ENCODE assay signal across 12 cellular contexts in genomic region chr5:36882250-36882649, GRCh38. TPM values are rescaled to one million over a fixed set of nuclear protein-coding genes. Genes with fewer than 3 reads are reported as not detected.
DNase-seq lines count a peak whose midpoint lies in the region; ATAC-seq, FAIRE-seq and TF ChIP-seq lines count a peak whose summit lies in the region.
"Had no signal": no experiment of that assay in that cellular context is flagged by ENCODE, and none has a peak within 500 bp of the region (broad histone marks: within the 10 kb centered on the region; RNA-seq: fewer than 3 reads in every experiment).

No MANE protein-coding gene starts in this region.

- H3K27me3 Mint-ChIP-seq in CD8-positive, alpha-beta memory T cell: no peaks in the 10 kb centered on the region
- H3K27me3 Mint-ChIP-seq in activated CD8-positive, alpha-beta T cell treated with anti-CD3 and anti-CD28 coated beads, Interleukin-2, amount 10 ng/mL, durations not matched to agents 7 days and 5 days (ENCODE audit: low read depth): no peaks in the 10 kb centered on the region

- H3K27me3 ChIP-seq in CD8-positive, alpha-beta memory T cell (ENCODE audit: insufficient read depth, low read length, poor library complexity, severe bottlenecking): no peaks in the 10 kb centered on the region
- H3K27me3 ChIP-seq in adrenal gland: no peaks in the 10 kb centered on the region

- no peak for TF ChIP-seq POLR2A in adrenal gland (IDR thresholded peaks at IDR 0.05)

- WGBS in adrenal gland, 4 donors: 56 to 66% (median 58%) methylated on average over 3 of the region's 3 CpGs

- FAIRE-seq in GM19239 (lab: Jason Lieb, UNC): peak; percentile 70
- FAIRE-seq in urothelium cell line (lab: Jason Lieb, UNC): no peak

- H3K4me3 Mint-ChIP-seq in CD8-positive, alpha-beta memory T cell: peak overlapping the region in 6 of 7 donors; percentile 11 to 50 (median 34)
- no peak overlapping the region for H3K4me3 Mint-ChIP-seq in activated CD8-positive, alpha-beta T cell treated with anti-CD3 and anti-CD28 coated beads, Interleukin-2, amount 10 ng/mL, durations not matched to agents 7 days and 5 days

- no peak overlapping the region for H3K4me3 ChIP-seq in CD8-positive, alpha-beta memory T cell (ENCODE audit: low read length)
- H3K4me3 ChIP-seq in adrenal gland: no peak overlapping the region

- intact Hi-C loops in adrenal gland (cut with DNase I): no loop called here

- no peak for TF ChIP-seq CTCF in adrenal gland (IDR thresholded peaks at IDR 0.05)

- peaks cover 66% of the 10 kb centered on the region for H3K4me1 ChIP-seq in CD8-positive, alpha-beta memory T cell (ENCODE audit: insufficient read depth, low read length)
- peaks cover 19 to 67% of the 10 kb centered on the region in 2 donors for H3K4me1 ChIP-seq in adrenal gland (replicated peaks in 1 of 2)

- no peak for DNase-seq in CD8-positive, alpha-beta memory T cell
- DNase-seq in GM19239 (ENCODE audit: insufficient read length, low spot score) (no peak), urothelium cell line (ENCODE audit: low spot score) (no peak), adrenal gland (no peak)
- DNase-seq in activated CD8-positive, alpha-beta T cell treated with anti-CD3 and anti-CD28 coated beads, Interleukin-2, amount 10 ng/mL, durations not matched to agents 7 days and 5 days: no peak
- no peak for DNase-seq in stimulated activated CD4-positive, alpha-beta T cell treated with anti-CD3 and anti-CD28 coated beads, Interleukin-12 subunit alpha, Interleukin-12 subunit beta, amount 100 ng/mL, for 4 hours
- no peak for DNase-seq in activated effector memory CD4-positive, alpha-beta T cell treated with Interleukin-2 at 50 U/mL for 16 hours
- DNase-seq: amygdala; NCI-H510A treated with DMSO at 0.1 percent for 48 hours; stimulated activated CD8-positive, alpha-beta memory T cell treated with anti-CD3 and anti-CD28 coated beads, Interleukin-4, amount 100 ng/mL, for 48 hours had no signal

- CTCF ChIA-PET in CD8-positive, alpha-beta memory T cell (lab: Charles Lee): interaction anchor here (1.2 kb wide), 1 partner anchor 192 kb away, joined by 3 read pairs; no protein-coding TSS in a partner anchor
- CTCF ChIA-PET in activated CD8-positive, alpha-beta T cell treated with anti-CD3 and anti-CD28 coated beads, Interleukin-2, amount 10 ng/mL, durations not matched to agents 7 days and 5 days (lab: Charles Lee): interaction anchor here (0.6 kb wide), 1 partner anchor 489 kb away, joined by 4 read pairs; the partner anchor contains the start of gene NUP155

- peak overlapping the region in 4 of 8 donors; percentile 1 to 48 (median 13) for H3K27ac Mint-ChIP-seq in CD8-positive, alpha-beta memory T cell
- no peak overlapping the region for H3K27ac Mint-ChIP-seq in activated CD8-positive, alpha-beta T cell treated with anti-CD3 and anti-CD28 coated beads, Interleukin-2, amount 10 ng/mL, durations not matched to agents 7 days and 5 days

- POLR2A ChIA-PET in CD8-positive, alpha-beta memory T cell (lab: Charles Lee): no interaction called here
- POLR2A ChIA-PET in activated CD8-positive, alpha-beta T cell treated with anti-CD3 and anti-CD28 coated beads, Interleukin-2, amount 10 ng/mL, durations not matched to agents 7 days and 5 days (lab: Charles Lee): no interaction called here

- peak; percentile 46 for ATAC-seq in HG03095 (IDR thresholded peaks at IDR 0.05; ENCODE audit: unreplicated experiment)
- ATAC-seq in activated CD8-positive, alpha-beta T cell treated with anti-CD3 and anti-CD28 coated beads, Interleukin-2, amount 10 ng/mL, durations not matched to agents 7 days and 5 days: peak; percentile 34
- ATAC-seq: sciatic nerve had no signal

- no peak overlapping the region for H3K27ac ChIP-seq in CD8-positive, alpha-beta memory T cell (ENCODE audit: low read depth, low read length)
- no peak overlapping the region for H3K27ac ChIP-seq in adrenal gland

- no peaks in the 10 kb centered on the region for H3K36me3 ChIP-seq in CD8-positive, alpha-beta memory T cell (ENCODE audit: insufficient read depth, low read length)
- H3K36me3 ChIP-seq in adrenal gland (replicated peaks in 1 of 2): no peaks in the 10 kb centered on the region

- H3K4me1 Mint-ChIP-seq in CD8-positive, alpha-beta memory T cell: peaks cover 73 to 82% (median 78%) of the 10 kb centered on the region in 3 donors
- H3K4me1 Mint-ChIP-seq in activated CD8-positive, alpha-beta T cell treated with anti-CD3 and anti-CD28 coated beads, Interleukin-2, amount 10 ng/mL, durations not matched to agents 7 days and 5 days (ENCODE audit: low read depth): peaks cover 45% of the 10 kb centered on the region

- H3K36me3 Mint-ChIP-seq in CD8-positive, alpha-beta memory T cell: peaks cover 0 to 20% (median 4%) of the 10 kb centered on the region in 3 donors
- peaks cover 22% of the 10 kb centered on the region for H3K36me3 Mint-ChIP-seq in activated CD8-positive, alpha-beta T cell treated with anti-CD3 and anti-CD28 coated beads, Interleukin-2, amount 10 ng/mL, durations not matched to agents 7 days and 5 days (ENCODE audit: low read depth)

- no peaks in the 10 kb centered on the region for H3K9me3 ChIP-seq in CD8-positive, alpha-beta memory T cell (ENCODE audit: low read length)
- H3K9me3 ChIP-seq in adrenal gland (replicated peaks in 1 of 3): no peaks in the 10 kb centered on the region

- H3K9me3 Mint-ChIP-seq in CD8-positive, alpha-beta memory T cell: no peaks in the 10 kb centered on the region
- H3K9me3 Mint-ChIP-seq in activated CD8-positive, alpha-beta T cell treated with anti-CD3 and anti-CD28 coated beads, Interleukin-2, amount 10 ng/mL, durations not matched to agents 7 days and 5 days (ENCODE audit: insufficient read depth): no peaks in the 10 kb centered on the region

RNA-seq across cellular contexts. Expression of gene NIPBL, which starts 5.7 kb away (rescaled TPM):
- total RNA-seq in CD8-positive, alpha-beta memory T cell: 10 to 100 TPM; 47.3 to 55.0 TPM
- polyA plus RNA-seq in CD8-positive, alpha-beta memory T cell: 36.4 TPM
- 10 to 100 TPM; 54.1 to 55.9 TPM for total RNA-seq in activated CD8-positive, alpha-beta T cell treated with anti-CD3 and anti-CD28 coated beads, Interleukin-2, amount 10 ng/mL, durations not matched to agents 7 days and 5 days
- 10 to 100 TPM; 23.5 to 54.5 (median 45.3) TPM for total RNA-seq in adrenal gland
- polyA plus RNA-seq in adrenal gland: 10 to 100 TPM; 15.7 to 27.1 (median 18.7) TPM
